Comparison of ENCODE assay signal across 10 cellular contexts in genomic region chr2:74505448-74506246, GRCh38. TPM values are rescaled to one million over a fixed set of nuclear protein-coding genes. Genes with fewer than 3 reads are reported as not detected.
DNase-seq lines count a peak whose midpoint lies in the region; ATAC-seq and TF ChIP-seq lines count a peak whose summit lies in the region.
"Had no signal": no experiment of that assay in that cellular context is flagged by ENCODE, and none has a peak within 500 bp of the region (broad histone marks: within the 10 kb centered on the region; RNA-seq: fewer than 3 reads in every experiment).

No MANE protein-coding gene starts in this region.

- DNase-seq in AG10803 (ENCODE audit: low read depth) (no peak), Karpas-422 (no peak), choroid plexus epithelial cell (ENCODE audit: low read depth) (no peak), NCI-H2081 (lab: John Stamatoyannopoulos, UW) (no peak), uterus (no peak)
- no peak for DNase-seq in activated effector memory CD4-positive, alpha-beta T cell treated with Interleukin-2 at 50 U/mL for 16 hours
- DNase-seq: activated T-cell treated with anti-CD3 and anti-CD28 coated beads, Interleukin-2, amount 50 U/mL, for 48 hours had no signal

- H3K36me3 Mint-ChIP-seq in nephron (ENCODE audit: low read depth) = peaks cover 31% of the 10 kb centered on the region

- H3K4me3 Mint-ChIP-seq in nephron = peak overlapping the region; percentile 77 to 99 (median 81)

- no peaks in the 10 kb centered on the region for H3K9me3 Mint-ChIP-seq in nephron

- H3K4me1 ChIP-seq in Karpas-422 (ENCODE audit: low read length) = peaks cover 65% of the 10 kb centered on the region
- H3K4me1 ChIP-seq in uterus = peaks cover 0 to 9% of the 10 kb centered on the region in 2 donors

- H2AFZ ChIP-seq in Karpas-422 (ENCODE audit: low read length) = no peak overlapping the region

- peak overlapping the region; percentile 89 for H3K9ac ChIP-seq in Karpas-422 (ENCODE audit: low read length)

- H3K4me1 Mint-ChIP-seq in nephron = peaks cover 55% of the 10 kb centered on the region

- H3K27ac ChIP-seq in Karpas-422 (ENCODE audit: low read length) (peak overlapping the region; percentile 69), uterus (no peak overlapping the region)

- no peak for ATAC-seq in GM21786 (IDR thresholded peaks at IDR 0.05; ENCODE audit: unreplicated experiment)

- H3K36me3 ChIP-seq in Karpas-422 (ENCODE audit: insufficient read depth, low read length) = peaks cover 9% of the 10 kb centered on the region; the same call in 1 of the 2 replicates
- H3K36me3 ChIP-seq in uterus = no peaks in the 10 kb centered on the region

- H3K79me2 ChIP-seq in Karpas-422 (ENCODE audit: low read length) = peaks cover 33% of the 10 kb centered on the region

- H3K27me3 ChIP-seq in Karpas-422 (ENCODE audit: low read length) (no peaks in the 10 kb centered on the region), uterus (peaks cover 0 to 4% of the 10 kb centered on the region in 2 donors)

- H3K27ac Mint-ChIP-seq in nephron = no peak overlapping the region

- H4K20me1 ChIP-seq in Karpas-422 (ENCODE audit: insufficient read depth, low read depth, low read length) = no peaks in the 10 kb centered on the region

- H3K27me3 Mint-ChIP-seq in nephron (ENCODE audit: low read depth) = peaks cover 95% of the 10 kb centered on the region

- no peaks in the 10 kb centered on the region for H3K9me2 ChIP-seq in Karpas-422 (replicated peaks; ENCODE audit: insufficient read depth, low read length)

- TF ChIP-seq CTCF in AG10803 (conservative IDR thresholded peaks at IDR 0.05; ENCODE audit: low read length) (no peak), choroid plexus epithelial cell (conservative IDR thresholded peaks at IDR 0.05; ENCODE audit: low read depth, low read length) (no peak), nephron (IDR thresholded peaks at IDR 0.05; ENCODE audit: unreplicated experiment in 3 of 3) (no peak), uterus (IDR thresholded peaks at IDR 0.05) (no peak)

- peak overlapping the region; percentile 89 for H3K4me2 ChIP-seq in Karpas-422 (ENCODE audit: low read depth, low read length, poor library complexity, severe bottlenecking)

- intact Hi-C loops in uterus (cut with DNase I; ENCODE audit: low total_unique reads) = no loop called here

- no peak for TF ChIP-seq POLR2A in uterus (IDR thresholded peaks at IDR 0.05)

- H3K4me3 ChIP-seq in AG10803 (ENCODE audit: low read length) (peak overlapping the region; percentile 47), Karpas-422 (ENCODE audit: low read length) (peak overlapping the region; percentile 78), choroid plexus epithelial cell (ENCODE audit: low read depth, low read length) (peak overlapping the region; percentile 4), uterus (no peak overlapping the region)

- H3K9me3 ChIP-seq in Karpas-422 (ENCODE audit: low read length) = no peaks in the 10 kb centered on the region
- H3K9me3 ChIP-seq in uterus = no peaks in the 10 kb centered on the region

RNA-seq across cellular contexts. Expression of gene PCGF1, which starts 1.8 kb away (rescaled TPM):
- 44.8 and 58.3 TPM in 2 replicates for total RNA-seq in Karpas-422 (2014; rRNA removed; shearing (Covaris generic); ENCODE audit: low replicate concordance)
- 10 to 100 TPM in 2 of 4 donors, 1 to 10 TPM in 2; 2.9 to 11.3 (median 9.7) TPM for total RNA-seq in uterus

RNA-seq across cellular contexts. Expression of gene LBX2, which starts 6.2 kb away (rescaled TPM):
- 7.2 and 15.8 TPM in 2 replicates for total RNA-seq in Karpas-422 (2014; rRNA removed; shearing (Covaris generic); ENCODE audit: low replicate concordance)
- total RNA-seq in uterus = 1 to 10 TPM in 1 of 4 donors, not detected in 3; 2.9 TPM

RNA-seq across cellular contexts. Expression of gene TLX2, which starts 8.6 kb away (rescaled TPM):
- 0.25 and 2.5 TPM in 2 replicates for total RNA-seq in Karpas-422 (2014; rRNA removed; shearing (Covaris generic); ENCODE audit: low replicate concordance)
- under 1 TPM in 1 of 4 donors, not detected in 3; 0.55 TPM for total RNA-seq in uterus

RNA-seq across cellular contexts. Expression of gene DQX1, which starts 20.4 kb away (rescaled TPM):
- 1.4 and 22.6 TPM in 2 replicates for total RNA-seq in Karpas-422 (2014; rRNA removed; shearing (Covaris generic); ENCODE audit: low replicate concordance)
- total RNA-seq in uterus = not detected
- total RNA-seq: dermis blood vessel endothelial cell had no signal

RNA-seq across cellular contexts. Expression of gene TTC31, which starts 22.8 kb away (rescaled TPM):
- total RNA-seq in Karpas-422 (2014; rRNA removed; shearing (Covaris generic); ENCODE audit: low replicate concordance) = 47.5 and 54.9 TPM in 2 replicates
- 10 to 100 TPM in 3 of 4 donors, 1 to 10 TPM in 1; 8.5 to 29.2 (median 17.5) TPM for total RNA-seq in uterus

Comparison
In these comparisons a context has a peak if more than half of its experiments do, and no peak if none do; other contexts are left out.
1. H3K4me3 ChIP-seq: peak in AG10803 (single experiment), Karpas-422 (single experiment) and choroid plexus epithelial cell (single experiment); none in uterus (0 of 2).